ENCODE assay signal across 28 cellular contexts in the genomic region with DNA sequence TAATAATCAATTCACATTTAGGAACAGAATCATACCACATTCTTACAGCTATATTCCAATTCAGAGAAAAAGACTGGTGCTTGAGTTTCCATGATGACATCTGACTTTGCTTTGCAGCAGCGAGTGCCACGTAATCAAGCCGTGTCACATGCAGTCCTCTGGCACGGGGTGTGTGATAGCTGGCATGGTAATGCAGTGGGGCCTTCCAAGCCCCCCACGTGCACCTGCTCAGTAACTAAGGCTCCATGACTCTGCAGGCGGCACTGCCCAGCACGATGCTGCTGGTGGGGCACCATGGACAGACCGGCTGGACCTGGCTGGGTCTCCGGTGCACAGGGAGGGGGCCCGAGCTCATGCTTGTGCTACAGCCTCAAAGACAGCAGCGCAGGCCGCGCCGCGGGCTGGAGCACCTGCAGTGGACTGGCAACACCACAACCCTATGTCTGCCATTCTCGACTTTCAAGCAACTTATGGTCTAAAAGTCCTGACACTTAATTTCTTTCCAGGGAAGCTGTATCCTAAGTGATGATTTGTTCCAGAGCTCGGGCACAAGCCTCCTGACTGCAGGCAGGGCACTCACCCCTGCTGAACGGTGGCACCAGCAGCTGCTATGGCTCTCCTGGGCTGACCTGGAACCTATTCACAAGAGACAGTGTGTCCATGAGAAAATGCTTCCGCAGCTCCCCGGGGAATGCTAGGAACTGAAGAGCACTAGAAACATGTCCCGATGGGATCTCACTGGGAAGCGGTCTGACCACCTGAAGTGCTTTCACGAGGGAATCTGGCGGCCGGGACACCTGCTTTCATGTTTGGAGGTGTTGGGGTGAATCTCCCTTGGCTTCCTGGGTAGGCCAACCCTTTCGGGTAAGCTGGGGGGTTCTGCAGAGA.
DNase-seq lines count a peak whose midpoint lies in the region; ATAC-seq and TF ChIP-seq lines count a peak whose summit lies in the region.
"Had no signal": no experiment of that assay in that cellular context is flagged by ENCODE, and none has a peak within 500 bp of the region (broad histone marks: within the 10 kb centered on the region; RNA-seq: fewer than 3 reads in every experiment).

No MANE protein-coding gene starts in this region.

- no peak for TF ChIP-seq CTCF in MCF 10A (IDR thresholded peaks at IDR 0.05; ENCODE audit: unreplicated experiment)
- no peak for TF ChIP-seq CTCF in mammary epithelial cell (conservative IDR thresholded peaks at IDR 0.05 in 1 of 2, IDR thresholded peaks at IDR 0.05 in 1 of 2; ENCODE audit: extremely low read depth in 1 of 2, insufficient read depth in 1 of 2, low read depth in 1 of 2, low read length in 2 of 2)
- no peak for TF ChIP-seq CTCF in spleen (IDR thresholded peaks at IDR 0.05 in 8 of 11, conservative IDR thresholded peaks at IDR 0.05 in 3 of 11)

- TF ChIP-seq POLR2A in spleen (IDR thresholded peaks at IDR 0.05), result no peak

- H3K9me3 ChIP-seq in mammary epithelial cell (replicated peaks; ENCODE audit: insufficient read depth, low read length) (no peaks in the 10 kb centered on the region), spleen (no peaks in the 10 kb centered on the region)
- H3K9me3 ChIP-seq: ascending aorta, left lung, upper lobe of left lung had no signal

- no peak overlapping the region for H3K9ac ChIP-seq in mammary epithelial cell (ENCODE audit: insufficient read depth, low read length)

- WGBS in mammary epithelial cell (ENCODE audit: low coverage, missing lambda C conversion rate), result 97% methylated on average over 17 of the region's 26 CpGs
- WGBS in spleen, 5 donors, result 94 to 98% (median 97%) methylated on average over 18 to 26 of the region's 26 CpGs

- in situ Hi-C loops in mammary epithelial cell (cut with MboI; ENCODE audit: low sequenced_read_pairs in 2 of 2), result no loop called here

- H3K27me3 Mint-ChIP-seq in MCF 10A (ENCODE audit: insufficient read depth, unreplicated experiment), result no peaks in the 10 kb centered on the region
- no peaks in the 10 kb centered on the region for H3K27me3 Mint-ChIP-seq in effector memory CD8-positive, alpha-beta T cell
- H3K27me3 Mint-ChIP-seq: activated naive CD8-positive, alpha-beta T cell treated with anti-CD3 and anti-CD28 coated beads for 36 hours; naive thymus-derived CD8-positive, alpha-beta T cell had no signal

- H3K27me3 ChIP-seq in mammary epithelial cell (ENCODE audit: insufficient read depth, low read length) (no peaks in the 10 kb centered on the region), spleen (replicated peaks in 1 of 7) (no peaks in the 10 kb centered on the region)
- H3K27me3 ChIP-seq: ascending aorta, cardiac muscle cell, dorsolateral prefrontal cortex, left lung, upper lobe of left lung had no signal

- no peaks in the 10 kb centered on the region for H3K36me3 ChIP-seq in mammary epithelial cell (ENCODE audit: insufficient read depth, low read length)
- H3K36me3 ChIP-seq in spleen, result peaks cover 9 to 100% (median 84%) of the 10 kb centered on the region in 6 donors

- DNase-seq in MCF 10A (ENCODE audit: unreplicated experiment) (no peak), mammary epithelial cell (no peak), NCI-H2107 (lab: John Stamatoyannopoulos, UW) (peak; percentile 31), spleen (peak; percentile 61), NCI-H446 treated with DMSO at 0.1 percent for 48 hours (lab: John Stamatoyannopoulos, UW) (no peak), OCI-M2 (lab: John Stamatoyannopoulos, UW; ENCODE audit: unreplicated experiment) (no peak), SHP77 treated with DMSO at 0.1 percent for 48 hours (lab: John Stamatoyannopoulos, UW) (no peak)
- no peak for DNase-seq in effector memory CD8-positive, alpha-beta T cell
- DNase-seq: activated CD4-positive, alpha-beta T cell treated with anti-CD3 and anti-CD28 coated beads for 48 hours; activated naive CD8-positive, alpha-beta T cell treated with anti-CD3 and anti-CD28 coated beads for 36 hours; GDM1; HCEC 1CT; hypothalamus; immature natural killer cell; naive thymus-derived CD8-positive, alpha-beta T cell; NCI-H1105; NCI-H2081; OCI-M1; stimulated activated CD4-positive, alpha-beta T cell treated with anti-CD3 and anti-CD28 coated beads, Interleukin-2, amount 100 ng/mL, for 24 hours had no signal

- BruUV-seq in MCF 10A (replicated peaks; lab: Mats Ljungman, UMichigan) (no TSS peak), mammary epithelial cell (replicated peaks; lab: Mats Ljungman, UMichigan) (no TSS peak)

- H3K9me3 Mint-ChIP-seq in MCF 10A (ENCODE audit: unreplicated experiment), result no peaks in the 10 kb centered on the region
- H3K9me3 Mint-ChIP-seq in effector memory CD8-positive, alpha-beta T cell, result no peaks in the 10 kb centered on the region
- H3K9me3 Mint-ChIP-seq: activated naive CD8-positive, alpha-beta T cell treated with anti-CD3 and anti-CD28 coated beads for 36 hours; activated T-helper 1 cell treated with anti-CD3 and anti-CD28 coated beads, Interleukin-12 subunit alpha, Interleukin-12 subunit beta, Interleukin-2, Interleukin-4 antibody, amounts not matched to agents 30 ng/mL and 10 ng/mL and 1 ng/mL, durations not matched to agents 14 hours and 24 hours and 36 hours; naive thymus-derived CD8-positive, alpha-beta T cell; T-helper 2 cell treated with Interferon-gamma antibody and Interleukin-4, amounts not matched to agents 5 μg/mL and 100 μg/mL, for 36 hours had no signal

- CTCF ChIA-PET in MCF 10A (lab: Yijun Ruan, JAX), result interaction anchor here (0.6 kb wide), 1 partner anchor 31 kb away, joined by 4 read pairs; no protein-coding TSS in a partner anchor
- CTCF ChIA-PET in mammary epithelial cell (lab: Charles Lee; ENCODE audit: low non-redundant PET), result no interaction called here

- no peak overlapping the region for H2AFZ ChIP-seq in mammary epithelial cell (ENCODE audit: low read depth, low read length)

- H3K4me3 ChIP-seq in mammary epithelial cell (replicated peaks in 1 of 3; ENCODE audit: insufficient read depth in 1 of 3, low read depth in 2 of 3, low read length in 3 of 3) (no peak overlapping the region), spleen (no peak overlapping the region)
- H3K4me3 ChIP-seq: ascending aorta, cardiac muscle cell, dorsolateral prefrontal cortex, left lung, smooth muscle cell, upper lobe of left lung had no signal

- H3K4me1 ChIP-seq in mammary epithelial cell (ENCODE audit: insufficient read depth, low read length), result peaks cover 28% of the 10 kb centered on the region
- peaks cover 0 to 11% (median 4%) of the 10 kb centered on the region in 6 donors for H3K4me1 ChIP-seq in spleen
- H3K4me1 ChIP-seq: ascending aorta, left lung, upper lobe of left lung had no signal

- dilution Hi-C loops in mammary epithelial cell (cut with HindIII; ENCODE audit: low sequenced_read_pairs), result no loop called here

- intact Hi-C loops in MCF 10A (cut with micrococcal nuclease), result no loop called here
- intact Hi-C loops in mammary epithelial cell (cut with micrococcal nuclease), result no loop called here
- intact Hi-C loops in spleen (cut with DNase I; ENCODE audit: low total_unique reads), result no loop called here

- H3K4me2 ChIP-seq in mammary epithelial cell (ENCODE audit: insufficient read depth, low read depth, low read length), result no peak overlapping the region
- H3K4me2 ChIP-seq: smooth muscle cell had no signal

- peak overlapping the region; percentile 27 for H3K27ac Mint-ChIP-seq in MCF 10A (ENCODE audit: low read depth, unreplicated experiment)
- H3K27ac Mint-ChIP-seq in effector memory CD8-positive, alpha-beta T cell, result peak overlapping the region; percentile 64 to 85
- H3K27ac Mint-ChIP-seq: activated T-helper 1 cell treated with anti-CD3 and anti-CD28 coated beads, Interleukin-12 subunit alpha, Interleukin-12 subunit beta, Interleukin-2, Interleukin-4 antibody, amounts not matched to agents 30 ng/mL and 10 ng/mL and 1 ng/mL, durations not matched to agents 14 hours and 24 hours and 36 hours; T-helper 2 cell treated with Interferon-gamma antibody and Interleukin-4, amounts not matched to agents 5 μg/mL and 100 μg/mL, for 36 hours had no signal

- H3K79me2 ChIP-seq in mammary epithelial cell (ENCODE audit: insufficient read depth, low read length), result no peaks in the 10 kb centered on the region

- ATAC-seq in effector memory CD8-positive, alpha-beta T cell (replicated peaks), result no peak
- ATAC-seq: left lung; naive thymus-derived CD8-positive, alpha-beta T cell had no signal

- H3K4me3 Mint-ChIP-seq in MCF 10A (ENCODE audit: unreplicated experiment), result no peak overlapping the region
- H3K4me3 Mint-ChIP-seq in effector memory CD8-positive, alpha-beta T cell, result peak overlapping the region in 1 of 2 donors; percentile 23
- H3K4me3 Mint-ChIP-seq: activated naive CD8-positive, alpha-beta T cell treated with anti-CD3 and anti-CD28 coated beads for 36 hours; activated T-helper 1 cell treated with anti-CD3 and anti-CD28 coated beads, Interleukin-12 subunit alpha, Interleukin-12 subunit beta, Interleukin-2, Interleukin-4 antibody, amounts not matched to agents 30 ng/mL and 10 ng/mL and 1 ng/mL, durations not matched to agents 14 hours and 24 hours and 36 hours; immature natural killer cell; T-helper 2 cell treated with Interferon-gamma antibody and Interleukin-4, amounts not matched to agents 5 μg/mL and 100 μg/mL, for 36 hours had no signal

- H3K4me1 Mint-ChIP-seq in MCF 10A (ENCODE audit: insufficient read depth, unreplicated experiment), result peaks cover 46% of the 10 kb centered on the region
- H3K4me1 Mint-ChIP-seq in effector memory CD8-positive, alpha-beta T cell (ENCODE audit: low read depth in 2 of 2), result peaks cover under 1 to 5% of the 10 kb centered on the region in 2 donors

- H4K20me1 ChIP-seq in mammary epithelial cell (ENCODE audit: insufficient read depth, low read length), result no peaks in the 10 kb centered on the region

- H3K27ac ChIP-seq in mammary epithelial cell (ENCODE audit: insufficient read depth, low read depth, low read length), result no peak overlapping the region
- H3K27ac ChIP-seq in spleen, result no peak overlapping the region
- H3K27ac ChIP-seq: ascending aorta, cardiac muscle cell, left lung, upper lobe of left lung, VCaP had no signal

- POLR2A ChIA-PET in MCF 10A (lab: Yijun Ruan, JAX), result interaction anchor here (0.9 kb wide), 1 partner anchor 40 kb away, joined by 3 read pairs; no protein-coding TSS in a partner anchor

- H3K36me3 Mint-ChIP-seq in MCF 10A (ENCODE audit: insufficient read depth, unreplicated experiment), result peaks cover 56% of the 10 kb centered on the region
- H3K36me3 Mint-ChIP-seq in effector memory CD8-positive, alpha-beta T cell (ENCODE audit: insufficient read depth), result peaks cover 99% of the 10 kb centered on the region

Comparison
In these comparisons a context has a peak if more than half of its experiments do, and no peak if none do; other contexts are left out.
1. DNase-seq: peak in NCI-H2107 (single experiment) and spleen (single experiment); none in MCF 10A (single experiment), mammary epithelial cell (single experiment), effector memory CD8-positive, alpha-beta T cell (0 of 3), NCI-H446 treated with DMSO at 0.1 percent for 48 hours (single experiment), OCI-M2 (single experiment) and SHP77 treated with DMSO at 0.1 percent for 48 hours (single experiment).